ENCODE assay signal across 1 cellular context in the genomic region with DNA sequence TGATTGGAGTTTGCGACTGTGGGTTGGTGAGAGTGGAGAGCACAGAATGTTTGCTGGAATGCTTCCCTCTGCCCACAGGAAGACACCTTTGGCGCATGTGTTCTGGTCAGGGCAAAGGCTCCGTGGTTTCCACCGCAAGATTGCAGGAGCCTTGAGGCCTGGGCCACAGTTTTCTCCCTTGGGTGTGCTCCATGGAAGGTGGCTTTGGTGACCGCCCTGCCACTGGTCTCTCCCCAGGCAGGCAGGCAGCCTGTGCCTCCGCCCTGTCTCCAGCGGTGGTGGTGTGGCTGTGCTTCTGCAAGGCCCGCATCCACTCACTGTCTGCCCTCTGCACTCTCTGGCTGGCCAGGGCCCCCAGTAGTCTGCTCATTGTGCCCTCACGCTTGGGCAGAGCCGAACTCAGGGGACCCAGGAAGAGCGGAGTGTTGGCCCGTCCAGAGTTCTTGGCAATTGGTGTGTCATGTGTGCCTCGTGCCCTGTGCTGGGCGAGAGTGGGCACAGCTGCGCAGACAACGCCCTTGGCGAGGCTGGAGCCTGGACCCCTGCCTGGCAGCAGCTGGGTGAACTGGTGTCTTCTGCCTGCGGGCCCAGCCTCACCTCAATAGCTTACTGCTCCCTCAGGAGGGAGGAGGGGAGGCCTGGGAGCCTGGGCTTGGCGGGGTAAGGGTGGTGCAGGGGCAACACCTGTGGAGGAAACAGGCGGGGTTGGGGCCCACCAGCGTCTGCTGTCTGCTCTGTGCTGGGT.
TF ChIP-seq lines count a peak whose summit lies in the region.

No MANE protein-coding gene starts in this region.

TF ChIP-seq in HEK293, 187 proteins besides CTCF, POLR2A, EP300 and RAD21 (continued from another document):
- TF ChIP-seq, protein P1, sequence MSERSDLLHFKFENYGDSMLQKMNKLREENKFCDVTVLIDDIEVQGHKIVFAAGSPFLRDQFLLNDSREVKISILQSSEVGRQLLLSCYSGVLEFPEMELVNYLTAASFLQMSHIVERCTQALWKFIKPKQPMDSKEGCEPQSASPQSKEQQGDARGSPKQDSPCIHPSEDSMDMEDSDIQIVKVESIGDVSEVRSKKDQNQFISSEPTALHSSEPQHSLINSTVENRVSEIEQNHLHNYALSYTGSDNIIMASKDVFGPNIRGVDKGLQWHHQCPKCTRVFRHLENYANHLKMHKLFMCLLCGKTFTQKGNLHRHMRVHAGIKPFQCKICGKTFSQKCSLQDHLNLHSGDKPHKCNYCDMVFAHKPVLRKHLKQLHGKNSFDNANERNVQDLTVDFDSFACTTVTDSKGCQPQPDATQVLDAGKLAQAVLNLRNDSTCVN (tag by site-specific recombination; optimal IDR thresholded peaks at IDR 0.05) = peak; percentile 17
- TF ChIP-seq ZNF830 (tag by site-specific recombination; IDR thresholded peaks at IDR 0.05; ENCODE audit: low read depth) (no peak), ZNF426 (tag by site-specific recombination; IDR thresholded peaks at IDR 0.05) (no peak), ZFHX2 (tag by site-specific recombination; conservative IDR thresholded peaks at IDR 0.05) (peak; percentile 94), ZBTB17 (tag by site-specific recombination; IDR thresholded peaks at IDR 0.05) (0 out of 2 replicates have a peak, but pooled peaks have one; percentile 58), SCRT2 (tag by site-specific recombination; IDR thresholded peaks at IDR 0.05) (peak; percentile 29; the same call in 1 of the 2 replicates), ZNF76 (tag by site-specific recombination; IDR thresholded peaks at IDR 0.05; ENCODE audit: borderline replicate concordance, low read depth) (0 out of 2 replicates have a peak, but pooled peaks have one; percentile 8), OVOL3 (tag by site-specific recombination; IDR thresholded peaks at IDR 0.05) (no peak), ZNF600 (tag by site-specific recombination; IDR thresholded peaks at IDR 0.05) (peak; percentile 77; the same call in 1 of the 2 replicates), KLF8 (tag by site-specific recombination; IDR thresholded peaks at IDR 0.05) (no peak), ZNF571 (tag by site-specific recombination; IDR thresholded peaks at IDR 0.05) (no peak), ZBTB7A (tag by site-specific recombination; IDR thresholded peaks at IDR 0.05; ENCODE audit: low read depth) (no peak)
- TF ChIP-seq, protein P2, sequence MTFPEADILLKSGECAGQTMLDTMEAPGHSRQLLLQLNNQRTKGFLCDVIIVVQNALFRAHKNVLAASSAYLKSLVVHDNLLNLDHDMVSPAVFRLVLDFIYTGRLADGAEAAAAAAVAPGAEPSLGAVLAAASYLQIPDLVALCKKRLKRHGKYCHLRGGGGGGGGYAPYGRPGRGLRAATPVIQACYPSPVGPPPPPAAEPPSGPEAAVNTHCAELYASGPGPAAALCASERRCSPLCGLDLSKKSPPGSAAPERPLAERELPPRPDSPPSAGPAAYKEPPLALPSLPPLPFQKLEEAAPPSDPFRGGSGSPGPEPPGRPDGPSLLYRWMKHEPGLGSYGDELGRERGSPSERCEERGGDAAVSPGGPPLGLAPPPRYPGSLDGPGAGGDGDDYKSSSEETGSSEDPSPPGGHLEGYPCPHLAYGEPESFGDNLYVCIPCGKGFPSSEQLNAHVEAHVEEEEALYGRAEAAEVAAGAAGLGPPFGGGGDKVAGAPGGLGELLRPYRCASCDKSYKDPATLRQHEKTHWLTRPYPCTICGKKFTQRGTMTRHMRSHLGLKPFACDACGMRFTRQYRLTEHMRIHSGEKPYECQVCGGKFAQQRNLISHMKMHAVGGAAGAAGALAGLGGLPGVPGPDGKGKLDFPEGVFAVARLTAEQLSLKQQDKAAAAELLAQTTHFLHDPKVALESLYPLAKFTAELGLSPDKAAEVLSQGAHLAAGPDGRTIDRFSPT (tag by site-specific recombination; IDR thresholded peaks at IDR 0.05) = 0 out of 2 replicates have a peak, but pooled peaks have one; percentile 28
